16 cellular contexts compared by ENCODE assay signal in the genomic region with DNA sequence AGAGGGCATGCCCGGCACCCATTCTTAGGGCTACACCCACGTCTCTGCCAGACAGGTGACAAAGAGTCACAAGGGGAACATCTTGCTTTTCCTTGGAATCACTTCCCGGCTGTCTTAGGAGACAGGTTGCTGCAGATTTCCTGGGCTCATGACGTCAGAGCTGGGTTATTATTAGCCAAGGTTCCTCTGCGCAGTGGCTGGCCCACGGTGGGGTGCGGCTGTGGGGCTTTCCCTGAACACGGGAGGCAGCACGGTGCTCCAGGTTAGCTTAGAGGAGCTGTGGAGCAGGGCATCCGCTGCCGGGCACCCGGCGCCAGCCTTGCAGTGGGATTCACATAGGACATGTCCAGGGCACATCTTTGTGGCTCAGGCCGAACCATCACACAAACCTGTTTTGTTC.
"Had no signal": no experiment of that assay in that cellular context is flagged by ENCODE, and none has a peak within 500 bp of the region (broad histone marks: within the 10 kb centered on the region; RNA-seq: fewer than 3 reads in every experiment).

No MANE protein-coding gene starts in this region.

- H3K4me1 ChIP-seq: gastroesophageal sphincter, tibial artery, uterus had no signal

- H3K36me3 ChIP-seq: ovary, uterus had no signal

- H3K79me2 ChIP-seq: hepatocyte had no signal

- H3K4me3 Mint-ChIP-seq: activated T-cell treated with anti-CD3 and anti-CD28 coated beads, Interleukin-2, amount 50 U/mL, for 24 hours had no signal

- ATAC-seq: gastroesophageal sphincter had no signal

- H3K9me3 Mint-ChIP-seq: activated T-cell treated with anti-CD3 and anti-CD28 coated beads, Interleukin-2, amount 50 U/mL, for 24 hours had no signal

- DNase-seq: activated CD4-positive, alpha-beta T cell treated with anti-CD3 and anti-CD28 coated beads, Interleukin-2, amount 50 U/mL, for 48 hours; activated naive CD4-positive, alpha-beta T cell treated with anti-CD3 and anti-CD28 coated beads, Interleukin-2, amount 50 U/mL, for 16 hours; activated T-cell treated with anti-CD3 and anti-CD28 coated beads, Interleukin-2, amount 50 U/mL, for 24 hours; central memory CD4-positive, alpha-beta T cell; cortex of kidney; effector CD8-positive, alpha-beta T cell; SK-N-SH; stimulated activated CD4-positive, alpha-beta T cell treated with anti-CD3 and anti-CD28 coated beads, Interleukin-12 subunit alpha, Interleukin-12 subunit beta, amount 100 ng/mL, for 4 hours; stimulated activated CD4-positive, alpha-beta T cell treated with anti-CD3 and anti-CD28 coated beads, Interleukin-2, amount 100 ng/mL, for 24 hours; T-helper 1 cell; T1000; tibial artery; uterus had no signal

- H3K4me2 ChIP-seq: hepatocyte, SK-N-SH had no signal

- H2AFZ ChIP-seq: hepatocyte had no signal

- H3K9ac ChIP-seq: SK-N-SH had no signal

- H3K27me3 ChIP-seq: gastroesophageal sphincter, hepatocyte, ovary, tibial artery, uterus had no signal

- H3K27ac ChIP-seq: gastroesophageal sphincter, hepatocyte, ovary, tibial artery, uterus had no signal

- H3K4me3 ChIP-seq: gastroesophageal sphincter, hepatocyte, ovary, tibial artery, uterus had no signal

- H3K9me3 ChIP-seq: gastroesophageal sphincter, ovary, SK-N-SH, tibial artery, uterus had no signal

- H3K27me3 Mint-ChIP-seq: activated T-cell treated with anti-CD3 and anti-CD28 coated beads, Interleukin-2, amount 50 U/mL, for 24 hours had no signal
